In genomic region chr7:36055207-36055606, GRCh38 we compare ENCODE assay signal across 25 cellular contexts.
"Had no signal": no experiment of that assay in that cellular context is flagged by ENCODE, and none has a peak within 500 bp of the region (broad histone marks: within the 10 kb centered on the region; RNA-seq: fewer than 3 reads in every experiment).

No MANE protein-coding gene starts in this region.

- H3K27ac ChIP-seq: coronary artery, esophagus muscularis mucosa, foreskin keratinocyte, gastroesophageal sphincter, heart right ventricle, neutrophil, pancreas, suprapubic skin had no signal

- H3K27me3 ChIP-seq: esophagus muscularis mucosa, gastroesophageal sphincter, heart right ventricle, neutrophil, pancreas, suprapubic skin had no signal

- DNase-seq: dermis blood vessel endothelial cell; effector memory CD4-positive, alpha-beta T cell; foreskin keratinocyte; heart right ventricle; hippocampal formation; left colon; mucosa of descending colon; naive B cell; pancreas; retina; stimulated activated CD4-positive, alpha-beta T cell treated with anti-CD3 and anti-CD28 coated beads, Interleukin-12 subunit alpha, Interleukin-12 subunit beta, amount 100 ng/mL, for 4 hours; stimulated activated CD4-positive, alpha-beta T cell treated with anti-CD3 and anti-CD28 coated beads, Interleukin-1b, Interleukin-23, amount 100 ng/mL, for 48 hours; stimulated activated CD4-positive, alpha-beta T cell treated with anti-CD3 and anti-CD28 coated beads, Interleukin-4, amount 100 ng/mL, for 1 hour; stimulated activated CD8-positive, alpha-beta memory T cell treated with anti-CD3 and anti-CD28 coated beads, Interleukin-4, amount 100 ng/mL, for 48 hours; stimulated activated naive CD4-positive, alpha-beta T cell; stimulated activated naive CD8-positive, alpha-beta T cell treated with anti-CD3 and anti-CD28 coated beads, Interleukin-15, amount 100 ng/mL, for 72 hours had no signal

- H3K4me1 ChIP-seq: esophagus muscularis mucosa, foreskin keratinocyte, gastroesophageal sphincter, pancreas, suprapubic skin had no signal

- H3K4me3 ChIP-seq: coronary artery, esophagus muscularis mucosa, gastroesophageal sphincter, heart right ventricle, lung, mucosa of descending colon, pancreas, smooth muscle cell, suprapubic skin had no signal

- H3K9me3 ChIP-seq: esophagus muscularis mucosa, gastroesophageal sphincter, heart right ventricle, mucosa of descending colon, neutrophil, pancreas, suprapubic skin had no signal

- ATAC-seq: gastroesophageal sphincter; left colon; mucosa of descending colon; natural killer cell treated with Interleukin-12 subunit alpha and Interleukin-12 subunit beta and Interleukin-15 and Interleukin-18, amount 100 ng/mL, for 72 hours; pancreas; sciatic nerve; stimulated activated naive CD8-positive, alpha-beta T cell treated with anti-CD3 and anti-CD28 coated beads, Interleukin-15, amount 100 ng/mL, for 72 hours had no signal

- H3K36me3 ChIP-seq: esophagus muscularis mucosa, gastroesophageal sphincter, heart right ventricle, neutrophil, pancreas, suprapubic skin had no signal
